Comparison of ENCODE assay signal across 1 cellular context in genomic region chr5:65925601-65926275, GRCh38.
TF ChIP-seq lines count a peak whose summit lies in the region.

No MANE protein-coding gene starts in this region.

TF ChIP-seq in WTC11, 78 proteins besides CTCF, POLR2A, EP300 and RAD21 (continued from another document and continues in another):
- 0 out of 2 replicates have a peak, but pooled peaks have one; percentile 17 for TF ChIP-seq STAT6 (CRISPR knock-in tag; conservative IDR thresholded peaks at IDR 0.05; ENCODE audit: low read depth)
- TF ChIP-seq USF2 (CRISPR knock-in tag; IDR thresholded peaks at IDR 0.05) = peak; percentile 35; the same call in 1 of the 2 replicates
- TF ChIP-seq HMGA2 (CRISPR knock-in tag; IDR thresholded peaks at IDR 0.05) = no peak
- no peak for TF ChIP-seq ERG (CRISPR knock-in tag; IDR thresholded peaks at IDR 0.05)
- peak; percentile 60 for TF ChIP-seq USF1 (CRISPR knock-in tag; IDR thresholded peaks at IDR 0.05)
- TF ChIP-seq ZNF281 (CRISPR knock-in tag; IDR thresholded peaks at IDR 0.05) = peak; percentile 94
- no peak for TF ChIP-seq RORB (CRISPR knock-in tag; IDR thresholded peaks at IDR 0.05)
- TF ChIP-seq ZSCAN18 (CRISPR knock-in tag; IDR thresholded peaks at IDR 0.05) = no peak
- TF ChIP-seq ATF3 (CRISPR knock-in tag; conservative IDR thresholded peaks at IDR 0.05) = no peak
- no peak for TF ChIP-seq ZNF396 (CRISPR knock-in tag; IDR thresholded peaks at IDR 0.05; ENCODE audit: borderline replicate concordance)
- no peak for TF ChIP-seq AR (CRISPR knock-in tag; IDR thresholded peaks at IDR 0.05)
- peak; percentile 63 for TF ChIP-seq FOXK1 (CRISPR knock-in tag; IDR thresholded peaks at IDR 0.05)
- TF ChIP-seq E2F1 (CRISPR knock-in tag; IDR thresholded peaks at IDR 0.05) = no peak
- no peak for TF ChIP-seq IRF2 (CRISPR knock-in tag; IDR thresholded peaks at IDR 0.05; ENCODE audit: borderline replicate concordance, low read depth)
- TF ChIP-seq ZNF317 (CRISPR knock-in tag; IDR thresholded peaks at IDR 0.05; ENCODE audit: borderline replicate concordance, low read depth) = no peak
- TF ChIP-seq CREM (CRISPR knock-in tag; IDR thresholded peaks at IDR 0.05) = no peak; the same call in 1 of the 2 replicates
- TF ChIP-seq PREB (CRISPR knock-in tag; IDR thresholded peaks at IDR 0.05; ENCODE audit: borderline replicate concordance) = peak; percentile 69; the same call in 1 of the 2 replicates
- peak; percentile 93 for TF ChIP-seq ETV6 (CRISPR knock-in tag; IDR thresholded peaks at IDR 0.05)
- no peak for TF ChIP-seq PRRX2 (CRISPR knock-in tag; IDR thresholded peaks at IDR 0.05)
- TF ChIP-seq SP1 (CRISPR knock-in tag; conservative IDR thresholded peaks at IDR 0.05) = peak; percentile 81
- TF ChIP-seq SOX15 (CRISPR knock-in tag; IDR thresholded peaks at IDR 0.05) = no peak
- peak; percentile 84; the same call in 1 of the 2 replicates for TF ChIP-seq E2F4 (CRISPR knock-in tag; IDR thresholded peaks at IDR 0.05; ENCODE audit: borderline replicate concordance, low read depth)
- 0 out of 2 replicates have a peak, but pooled peaks have one; percentile 58 for TF ChIP-seq SMAD3 (CRISPR knock-in tag; IDR thresholded peaks at IDR 0.05; ENCODE audit: borderline replicate concordance)
- TF ChIP-seq ARID4B (CRISPR knock-in tag; IDR thresholded peaks at IDR 0.05; ENCODE audit: borderline replicate concordance) = 0 out of 2 replicates have a peak, but pooled peaks have one; percentile 48
